ENCODE assay signal across 1 cellular context in genomic region chr14:24315807-24316596, GRCh38.
A peak's percentile ranks its signal among the peaks of the same experiment; 100 is the strongest.
TF ChIP-seq lines count a peak whose summit lies in the region.

No MANE protein-coding gene starts in this region.

TF ChIP-seq in K562, 482 proteins besides CTCF, POLR2A, EP300 and RAD21 (continued from another document and continues in another):
- TF ChIP-seq ZNF318 (IDR thresholded peaks at IDR 0.05; ENCODE audit: borderline replicate concordance in 1 of 2, low read depth in 1 of 2) (no peak), ZNF699 (CRISPR knock-in tag; IDR thresholded peaks at IDR 0.05; ENCODE audit: insufficient replicate concordance) (no peak), ARID1B (IDR thresholded peaks at IDR 0.05) (0 out of 2 replicates have a peak, but pooled peaks have one; percentile 14), STAT5B (CRISPR knock-in tag; IDR thresholded peaks at IDR 0.05) (no peak), ZKSCAN1 (IDR thresholded peaks at IDR 0.05; ENCODE audit: low read depth, low read length) (no peak), CLOCK (CRISPR knock-in tag; IDR thresholded peaks at IDR 0.05; ENCODE audit: borderline replicate concordance) (no peak), ZBTB43 (CRISPR knock-in tag; IDR thresholded peaks at IDR 0.05) (peak; percentile 57; the same call in 1 of the 2 replicates), ZFP36 (IDR thresholded peaks at IDR 0.05; ENCODE audit: low read depth, low read length, partially characterized antibody) (no peak), ZNF655 (CRISPR knock-in tag; IDR thresholded peaks at IDR 0.05) (no peak), U2AF2 (optimal IDR thresholded peaks at IDR 0.05; ENCODE audit: low read depth, low read length) (no peak), NFYB (IDR thresholded peaks at IDR 0.05; ENCODE audit: extremely low read depth, insufficient read length) (no peak), SMAD3 (CRISPR knock-in tag; conservative IDR thresholded peaks at IDR 0.05) (no peak), ZNF146 (CRISPR knock-in tag; IDR thresholded peaks at IDR 0.05; ENCODE audit: unreplicated experiment) (no peak), ZNF717 (CRISPR knock-in tag; IDR thresholded peaks at IDR 0.05) (no peak), PTTG1 (tag; IDR thresholded peaks at IDR 0.05; ENCODE audit: low read depth) (no peak), WHSC1 (IDR thresholded peaks at IDR 0.05; ENCODE audit: low read length) (no peak), ZNF174 (CRISPR knock-in tag; IDR thresholded peaks at IDR 0.05) (no peak), THAP7 (CRISPR knock-in tag; IDR thresholded peaks at IDR 0.05) (no peak), NFXL1 (CRISPR knock-in tag; IDR thresholded peaks at IDR 0.05) (no peak), ZNF277 (CRISPR knock-in tag; IDR thresholded peaks at IDR 0.05; ENCODE audit: borderline replicate concordance) (no peak), TAF7 (tag; IDR thresholded peaks at IDR 0.05) (no peak), STAG1 (CRISPR knock-in tag; IDR thresholded peaks at IDR 0.05; ENCODE audit: borderline replicate concordance) (peak; percentile 47; the same call in 1 of the 2 replicates), PHF21A (IDR thresholded peaks at IDR 0.05; ENCODE audit: borderline replicate concordance, low read depth) (no peak), RBM14 (IDR thresholded peaks at IDR 0.05; ENCODE audit: borderline replicate concordance, insufficient read depth, low read depth, low read length) (no peak), FOXO4 (CRISPR knock-in tag; IDR thresholded peaks at IDR 0.05) (no peak; the same call in 1 of the 2 replicates), THRAP3 (IDR thresholded peaks at IDR 0.05; ENCODE audit: borderline replicate concordance) (no peak), RBM34 (IDR thresholded peaks at IDR 0.05; ENCODE audit: borderline replicate concordance, insufficient read depth, low read length) (no peak), POLR2G (IDR thresholded peaks at IDR 0.05; ENCODE audit: low read depth, low read length) (peak; percentile 81), ZFP91 (CRISPR knock-in tag; IDR thresholded peaks at IDR 0.05) (no peak; the same call in 1 of the 2 replicates), NCOR1 (IDR thresholded peaks at IDR 0.05) (no peak), ZNF512 (tag; IDR thresholded peaks at IDR 0.05) (no peak), ZNF77 (CRISPR knock-in tag; IDR thresholded peaks at IDR 0.05) (no peak), KDM5B (IDR thresholded peaks at IDR 0.05; ENCODE audit: insufficient replicate concordance, low read depth, low read length) (no peak), LCOR (CRISPR knock-in tag; IDR thresholded peaks at IDR 0.05) (0 out of 2 replicates have a peak, but pooled peaks have one; percentile 72), TAF15 (IDR thresholded peaks at IDR 0.05; ENCODE audit: low read depth, low read length) (no peak), ZNF445 (CRISPR knock-in tag; IDR thresholded peaks at IDR 0.05; ENCODE audit: low read depth) (no peak), TAF9B (IDR thresholded peaks at IDR 0.05; ENCODE audit: partially characterized antibody) (no peak), HDAC1 (IDR thresholded peaks at IDR 0.05) (no peak), NFE2 (IDR thresholded peaks at IDR 0.05; ENCODE audit: low read depth) (0 out of 2 replicates have a peak, but pooled peaks have one; percentile 15), MAX (CRISPR knock-in tag; IDR thresholded peaks at IDR 0.05) (peak; percentile 98), ZFX (CRISPR knock-in tag; IDR thresholded peaks at IDR 0.05) (peak; percentile 96), NCOA4 (IDR thresholded peaks at IDR 0.05; ENCODE audit: partially characterized antibody) (no peak), MED1 (CRISPR knock-in tag; IDR thresholded peaks at IDR 0.05; ENCODE audit: borderline replicate concordance) (0 out of 2 replicates have a peak, but pooled peaks have one; percentile 68)
